ENCODE assay signal across 2 cellular contexts in genomic region chr5:140328036-140328764, GRCh38.
A peak's percentile ranks its signal among the peaks of the same experiment; 100 is the strongest.
TF ChIP-seq lines count a peak whose summit lies in the region.

No MANE protein-coding gene starts in this region.

TF ChIP-seq in IMR-90, 13 proteins besides CTCF, POLR2A, EP300 and RAD21:
- TF ChIP-seq MAFK (IDR thresholded peaks at IDR 0.05; ENCODE audit: low read depth, low read length) (no peak), USF2 (IDR thresholded peaks at IDR 0.05; ENCODE audit: low read depth, low read length) (no peak), RCOR1 (IDR thresholded peaks at IDR 0.05; ENCODE audit: insufficient replicate concordance, low read length) (no peak), CEBPB (IDR thresholded peaks at IDR 0.05; ENCODE audit: low read depth, low read length) (peak; percentile 89)

TF ChIP-seq in H1, 55 proteins besides CTCF, POLR2A, EP300 and RAD21:
- TF ChIP-seq KDM1A (IDR thresholded peaks at IDR 0.05; ENCODE audit: borderline replicate concordance, low read length) (no peak), TBP (IDR thresholded peaks at IDR 0.05; ENCODE audit: low read depth, low read length) (no peak), CEBPB (IDR thresholded peaks at IDR 0.05; ENCODE audit: low read depth, low read length) (peak; percentile 85), PHF8 (conservative IDR thresholded peaks at IDR 0.05; ENCODE audit: low read depth, low read length) (no peak)
